ENCODE assay signal across 9 cellular contexts in the genomic region with DNA sequence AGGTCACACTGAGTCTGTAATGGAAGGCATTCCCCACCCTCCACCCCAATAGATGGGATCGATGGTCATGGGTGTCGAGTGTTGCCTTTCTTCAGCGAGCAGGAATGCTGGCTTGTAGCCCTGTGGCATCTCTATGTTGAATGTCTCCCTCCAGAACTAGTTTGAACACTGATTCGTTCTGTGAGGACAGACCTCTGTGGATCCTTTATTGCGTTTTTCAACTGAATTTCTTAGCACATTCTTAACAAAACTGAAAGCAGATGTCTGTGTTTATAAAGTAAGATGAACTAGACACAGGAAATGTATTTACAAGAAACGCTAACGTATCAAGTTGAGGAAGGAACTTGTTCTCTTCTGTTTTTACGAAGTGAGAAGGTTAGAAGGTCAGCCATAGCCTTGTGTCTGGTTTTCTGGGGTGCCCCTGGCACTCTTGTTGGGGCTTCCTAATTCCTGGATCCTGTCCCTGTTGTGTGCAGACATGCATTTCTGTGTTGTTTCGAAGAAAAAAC. TPM values are rescaled to one million over a fixed set of nuclear protein-coding genes. Genes with fewer than 3 reads are reported as not detected.
A peak's percentile ranks its signal among the peaks of the same experiment; 100 is the strongest.
DNase-seq lines count a peak whose midpoint lies in the region; ATAC-seq and TF ChIP-seq lines count a peak whose summit lies in the region.
"Had no signal": no experiment of that assay in that cellular context is flagged by ENCODE, and none has a peak within 500 bp of the region (broad histone marks: within the 10 kb centered on the region; RNA-seq: fewer than 3 reads in every experiment).

No MANE protein-coding gene starts in this region.

- intact Hi-C loops in activated CD4-positive, alpha-beta T cell treated with anti-CD3 and anti-CD28 coated beads for 36 hours (cut with DNase I, micrococcal nuclease) = loop anchor here (2.0 kb wide), 2 partner anchors 16 to 32 kb away; no protein-coding TSS in a partner anchor
- intact Hi-C loops in Right ventricle myocardium superior (cut with DNase I) = no loop called here

- H3K9ac ChIP-seq in OCI-LY3 (ENCODE audit: low read length) (no peak overlapping the region), smooth muscle cell (ENCODE audit: low read depth) (no peak overlapping the region)

- H3K36me3 ChIP-seq in OCI-LY3 (replicated peaks; ENCODE audit: low read depth, low read length) (no peaks in the 10 kb centered on the region), smooth muscle cell (ENCODE audit: low read depth) (no peaks in the 10 kb centered on the region)
- no peaks in the 10 kb centered on the region for H3K36me3 ChIP-seq in effector memory CD4-positive, alpha-beta T cell (ENCODE audit: control insufficient read depth, insufficient read depth, low read length)

- peak; percentile 84 for ATAC-seq in activated CD4-positive, alpha-beta T cell treated with anti-CD3 and anti-CD28 coated beads for 36 hours
- ATAC-seq in Right ventricle myocardium superior (ENCODE audit: poor library complexity) = no peak

- CTCF ChIA-PET in activated CD4-positive, alpha-beta T cell treated with anti-CD3 and anti-CD28 coated beads for 36 hours (lab: Charles Lee) = no interaction called here

- POLR2A ChIA-PET in activated CD4-positive, alpha-beta T cell treated with anti-CD3 and anti-CD28 coated beads for 36 hours (lab: Charles Lee) = no interaction called here

- peaks cover 30% of the 10 kb centered on the region for H3K4me1 Mint-ChIP-seq in activated CD4-positive, alpha-beta T cell treated with anti-CD3 and anti-CD28 coated beads for 36 hours

- WGBS in smooth muscle cell (ENCODE audit: low lambda C conversion rate) = 31% methylated on average over 9 of the region's 9 CpGs

- H3F3A ChIP-seq in smooth muscle cell (ENCODE audit: low read depth) = no peaks in the 10 kb centered on the region

- H3K79me2 ChIP-seq in OCI-LY3 (ENCODE audit: low read length) = no peaks in the 10 kb centered on the region
- no peaks in the 10 kb centered on the region for H3K79me2 ChIP-seq in smooth muscle cell (ENCODE audit: low read depth)

- DNase-seq in activated CD4-positive, alpha-beta T cell treated with anti-CD3 and anti-CD28 coated beads for 36 hours = no peak
- no peak for DNase-seq in activated CD4-positive, alpha-beta T cell treated with anti-CD3 and anti-CD28 coated beads for 48 hours
- DNase-seq in effector memory CD4-positive, alpha-beta T cell = no peak
- no peak for DNase-seq in smooth muscle cell (lab: John Stamatoyannopoulos, UW; ENCODE audit: unreplicated experiment)
- no peak for DNase-seq in NCI-H146 (lab: John Stamatoyannopoulos, UW)
- no peak for DNase-seq in OCI-M2 (lab: John Stamatoyannopoulos, UW; ENCODE audit: unreplicated experiment)
- no peak for DNase-seq in Right ventricle myocardium superior
- DNase-seq: NCI-H1436 had no signal

- H4K20me1 ChIP-seq in OCI-LY3 (ENCODE audit: insufficient read depth, low read length) (no peaks in the 10 kb centered on the region), smooth muscle cell (ENCODE audit: low read depth) (no peaks in the 10 kb centered on the region)

- H2AFZ ChIP-seq in OCI-LY3 (ENCODE audit: low read depth, low read length) (peak overlapping the region; percentile 55; the same call in 1 of the 2 replicates), smooth muscle cell (ENCODE audit: low read depth) (peak overlapping the region; percentile 77)

- H3K27me3 ChIP-seq in OCI-LY3 (ENCODE audit: low read depth, low read length) = peaks cover 8% of the 10 kb centered on the region
- no peaks in the 10 kb centered on the region for H3K27me3 ChIP-seq in effector memory CD4-positive, alpha-beta T cell (replicated peaks; ENCODE audit: control insufficient read depth, insufficient read depth, low read length, poor library complexity, severe bottlenecking)
- no peaks in the 10 kb centered on the region for H3K27me3 ChIP-seq in smooth muscle cell (ENCODE audit: low read depth)

- H3K9me3 ChIP-seq in OCI-LY3 (ENCODE audit: insufficient read depth, low read length) = no peaks in the 10 kb centered on the region
- no peaks in the 10 kb centered on the region for H3K9me3 ChIP-seq in effector memory CD4-positive, alpha-beta T cell (ENCODE audit: control insufficient read depth, low read length)
- no peaks in the 10 kb centered on the region for H3K9me3 ChIP-seq in smooth muscle cell (replicated peaks; ENCODE audit: low read depth)

- H3K4me1 ChIP-seq in OCI-LY3 (ENCODE audit: low read length) (peaks cover 18% of the 10 kb centered on the region), smooth muscle cell (ENCODE audit: low read depth) (no peaks in the 10 kb centered on the region)
- peaks cover 10% of the 10 kb centered on the region for H3K4me1 ChIP-seq in effector memory CD4-positive, alpha-beta T cell (ENCODE audit: control insufficient read depth, insufficient read depth, low read length, poor library complexity, severe bottlenecking)

- no peak overlapping the region for H3K27ac ChIP-seq in OCI-LY3 (ENCODE audit: low read length)
- H3K27ac ChIP-seq in effector memory CD4-positive, alpha-beta T cell (ENCODE audit: insufficient read depth, low read length, poor library complexity, severe bottlenecking) = peak overlapping the region; percentile 35
- H3K27ac ChIP-seq in smooth muscle cell (ENCODE audit: low read depth) = peak overlapping the region; percentile 28

- H3K27ac Mint-ChIP-seq in activated CD4-positive, alpha-beta T cell treated with anti-CD3 and anti-CD28 coated beads for 36 hours = peak overlapping the region; percentile 89

- TF ChIP-seq CTCF in OCI-LY3 (IDR thresholded peaks at IDR 0.05; ENCODE audit: low read depth, low read length) (no peak), smooth muscle cell (IDR thresholded peaks at IDR 0.05; ENCODE audit: borderline replicate concordance, insufficient read depth, poor library complexity, severe bottlenecking) (no peak)

- H3K4me2 ChIP-seq in OCI-LY3 (ENCODE audit: low read length) = peak overlapping the region; percentile 37
- peak overlapping the region; percentile 48 for H3K4me2 ChIP-seq in smooth muscle cell

- H3K36me3 Mint-ChIP-seq in activated CD4-positive, alpha-beta T cell treated with anti-CD3 and anti-CD28 coated beads for 36 hours (ENCODE audit: low read depth) = no peaks in the 10 kb centered on the region

- peak overlapping the region; percentile 20 for H3K4me3 Mint-ChIP-seq in activated CD4-positive, alpha-beta T cell treated with anti-CD3 and anti-CD28 coated beads for 36 hours

- H3K4me3 ChIP-seq in OCI-LY3 (ENCODE audit: low read length) (0 out of 2 replicates have a peak overlapping the region, but pooled peaks have one; percentile 14), smooth muscle cell (no peak overlapping the region)
- H3K4me3 ChIP-seq in effector memory CD4-positive, alpha-beta T cell (ENCODE audit: insufficient read depth, low read depth, low read length, poor library complexity, severe bottlenecking) = no peak overlapping the region

- H3K9me3 Mint-ChIP-seq in activated CD4-positive, alpha-beta T cell treated with anti-CD3 and anti-CD28 coated beads for 36 hours (ENCODE audit: low read depth) = no peaks in the 10 kb centered on the region

- peaks cover 3% of the 10 kb centered on the region for H3K27me3 Mint-ChIP-seq in activated CD4-positive, alpha-beta T cell treated with anti-CD3 and anti-CD28 coated beads for 36 hours

RNA-seq across cellular contexts. Expression of gene TM9SF2, which starts 36.8 kb away (rescaled TPM):
- total RNA-seq in activated CD4-positive, alpha-beta T cell treated with anti-CD3 and anti-CD28 coated beads for 36 hours = 10 to 100 TPM; 51.8 to 53.4 TPM
- total RNA-seq in smooth muscle cell (272 and 332 TPM in 2 replicates), Right ventricle myocardium superior (56.8 TPM)
- polyA plus RNA-seq in smooth muscle cell = 170 and 195 TPM in 2 replicates
